Comparison of ENCODE assay signal across 8 cellular contexts in the genomic region with DNA sequence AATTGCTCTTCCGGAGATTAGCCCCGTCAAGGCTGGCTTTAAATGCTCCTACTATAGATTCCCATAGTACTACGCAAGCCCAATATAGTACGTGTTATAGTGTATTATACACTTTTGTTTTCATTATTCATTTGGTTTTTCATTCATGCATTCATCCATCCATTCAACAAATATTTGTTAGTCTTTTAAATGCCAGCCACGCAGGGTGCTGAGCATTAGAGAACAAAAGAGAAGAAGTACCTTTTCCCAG. TPM values are rescaled to one million over a fixed set of nuclear protein-coding genes. Genes with fewer than 3 reads are reported as not detected.
DNase-seq lines count a peak whose midpoint lies in the region; ATAC-seq, FAIRE-seq and TF ChIP-seq lines count a peak whose summit lies in the region.

No MANE protein-coding gene starts in this region.

- H3K27me3 Mint-ChIP-seq in activated naive CD4-positive, alpha-beta T cell treated with anti-CD3 and anti-CD28 coated beads, Interleukin-2, amount 10 ng/mL, durations not matched to agents 7 days and 5 days: peaks cover 24% of the 10 kb centered on the region

- H3K27ac Mint-ChIP-seq in activated naive CD4-positive, alpha-beta T cell treated with anti-CD3 and anti-CD28 coated beads, Interleukin-2, amount 10 ng/mL, durations not matched to agents 7 days and 5 days: no peak overlapping the region

- CTCF ChIA-PET in activated naive CD4-positive, alpha-beta T cell treated with anti-CD3 and anti-CD28 coated beads, Interleukin-2, amount 10 ng/mL, durations not matched to agents 7 days and 5 days (lab: Charles Lee): interaction anchor here (1.4 kb wide), 1 partner anchor 23 kb away, joined by 3 read pairs; no protein-coding TSS in a partner anchor

- ATAC-seq in RWPE2 (ENCODE audit: low read depth): no peak
- no peak for ATAC-seq in foreskin keratinocyte

- DNase-seq in RWPE2 (ENCODE audit: low spot score): no peak
- no peak for DNase-seq in foreskin keratinocyte
- no peak for DNase-seq in GM12892 (ENCODE audit: insufficient read length)
- DNase-seq in DMS79 treated with DMSO at 0.1 percent for 48 hours (lab: John Stamatoyannopoulos, UW): no peak
- no peak for DNase-seq in stimulated activated CD4-positive, alpha-beta T cell treated with anti-CD3 and anti-CD28 coated beads, Interleukin-12 subunit alpha, Interleukin-12 subunit beta, amount 100 ng/mL, for 4 hours
- no peak for DNase-seq in activated naive CD4-positive, alpha-beta T cell treated with anti-CD3 and anti-CD28 coated beads, Interleukin-2, amount 10 ng/mL, durations not matched to agents 7 days and 5 days

- peak overlapping the region; percentile 90 for H3K9ac ChIP-seq in ES-I3 (ENCODE audit: low read depth, low read length)
- H3K9ac ChIP-seq in skeletal muscle satellite cell (ENCODE audit: low read depth, low read length): peak overlapping the region; percentile 96

- peak overlapping the region; percentile 58 for H3K4me3 ChIP-seq in RWPE2 (ENCODE audit: severe bottlenecking)
- peak overlapping the region; percentile 91 for H3K4me3 ChIP-seq in skeletal muscle satellite cell (ENCODE audit: low read length)

- no peak overlapping the region for H3K4me3 Mint-ChIP-seq in activated naive CD4-positive, alpha-beta T cell treated with anti-CD3 and anti-CD28 coated beads, Interleukin-2, amount 10 ng/mL, durations not matched to agents 7 days and 5 days

- peak overlapping the region; percentile 42 for H3K27ac ChIP-seq in RWPE2 (ENCODE audit: poor library complexity, severe bottlenecking)
- peak overlapping the region; percentile 91 for H3K27ac ChIP-seq in foreskin keratinocyte

- H3K9me3 ChIP-seq in ES-I3 (ENCODE audit: control insufficient read depth, insufficient read depth, low read length) (no peaks in the 10 kb centered on the region), RWPE2 (ENCODE audit: severe bottlenecking) (no peaks in the 10 kb centered on the region), skeletal muscle satellite cell (replicated peaks; ENCODE audit: low read length) (no peaks in the 10 kb centered on the region)

- no peaks in the 10 kb centered on the region for H3K27me3 ChIP-seq in RWPE2 (ENCODE audit: insufficient read depth, poor library complexity, severe bottlenecking)
- H3K27me3 ChIP-seq in foreskin keratinocyte: no peaks in the 10 kb centered on the region
- H3K27me3 ChIP-seq in skeletal muscle satellite cell (ENCODE audit: control insufficient read depth, insufficient read depth, low read length): no peaks in the 10 kb centered on the region

- FAIRE-seq in GM12892 (lab: Jason Lieb, UNC): no peak

- H3K36me3 ChIP-seq in ES-I3 (ENCODE audit: insufficient read depth, low read length): peaks cover 3% of the 10 kb centered on the region; the same call in 1 of the 2 replicates
- H3K36me3 ChIP-seq in RWPE2 (ENCODE audit: low read depth): peaks cover 2% of the 10 kb centered on the region; the same call in 1 of the 2 replicates
- H3K36me3 ChIP-seq in skeletal muscle satellite cell (ENCODE audit: insufficient read depth, low read length): peaks cover 9% of the 10 kb centered on the region

- TF ChIP-seq POLR2A in GM12892 (IDR thresholded peaks at IDR 0.05; ENCODE audit: low read depth, low read length): no peak

- H3K4me1 ChIP-seq in ES-I3 (ENCODE audit: insufficient read depth, low read length) (peaks cover 24% of the 10 kb centered on the region), RWPE2 (ENCODE audit: insufficient read depth, poor library complexity, severe bottlenecking) (peaks cover 5% of the 10 kb centered on the region), foreskin keratinocyte (peaks cover 13% of the 10 kb centered on the region), skeletal muscle satellite cell (ENCODE audit: control insufficient read depth, insufficient read depth, low read length) (peaks cover 17% of the 10 kb centered on the region)

- H3K9me3 Mint-ChIP-seq in activated naive CD4-positive, alpha-beta T cell treated with anti-CD3 and anti-CD28 coated beads, Interleukin-2, amount 10 ng/mL, durations not matched to agents 7 days and 5 days: no peaks in the 10 kb centered on the region

- TF ChIP-seq CTCF in RWPE2 (IDR thresholded peaks at IDR 0.05; ENCODE audit: poor library complexity, severe bottlenecking) (no peak), foreskin keratinocyte (conservative IDR thresholded peaks at IDR 0.05) (no peak)

- peaks cover 11% of the 10 kb centered on the region for H3K36me3 Mint-ChIP-seq in activated naive CD4-positive, alpha-beta T cell treated with anti-CD3 and anti-CD28 coated beads, Interleukin-2, amount 10 ng/mL, durations not matched to agents 7 days and 5 days

- peaks cover 9% of the 10 kb centered on the region for H3K4me1 Mint-ChIP-seq in activated naive CD4-positive, alpha-beta T cell treated with anti-CD3 and anti-CD28 coated beads, Interleukin-2, amount 10 ng/mL, durations not matched to agents 7 days and 5 days

- peak overlapping the region; percentile 87 for H3K4me2 ChIP-seq in skeletal muscle satellite cell (ENCODE audit: low read length)

RNA-seq across cellular contexts. Expression of gene RAB3GAP2, which starts 0.5 kb away (rescaled TPM):
- 27.1 and 32.0 TPM in 2 replicates for total RNA-seq in foreskin keratinocyte
- 6.3 and 7.5 TPM in 2 replicates for polyA plus RNA-seq in foreskin keratinocyte
- total RNA-seq in skeletal muscle satellite cell (2012; rRNA removed): 27.7 and 33.5 TPM in 2 replicates
- 34.9 TPM for polyA plus RNA-seq in GM12892 (2012; ENCODE audit: missing spikeins)
